Comparison of ENCODE assay signal across 27 cellular contexts in the genomic region with DNA sequence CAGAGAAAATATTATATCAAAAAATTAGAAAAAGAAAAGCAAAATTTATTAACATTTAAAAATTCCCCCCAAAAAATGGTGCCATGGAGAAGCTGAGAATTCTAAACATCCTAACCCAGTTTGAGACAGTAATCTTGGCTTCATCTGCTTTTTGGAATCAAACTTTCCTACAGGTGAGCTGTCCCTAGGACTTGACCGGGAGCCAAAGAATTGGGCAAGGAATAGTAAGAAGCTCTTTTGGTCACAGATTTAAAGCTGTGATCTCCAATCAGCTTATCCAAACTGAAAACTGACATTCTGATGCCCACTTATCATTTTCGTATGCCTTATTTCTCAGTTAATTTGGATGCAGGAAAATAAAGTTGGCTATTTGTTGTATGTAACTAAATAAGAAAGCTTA.
"Had no signal": no experiment of that assay in that cellular context is flagged by ENCODE, and none has a peak within 500 bp of the region (broad histone marks: within the 10 kb centered on the region; RNA-seq: fewer than 3 reads in every experiment).

No MANE protein-coding gene starts in this region.

- H3K27me3 Mint-ChIP-seq: naive thymus-derived CD8-positive, alpha-beta T cell; stimulated activated naive CD8-positive, alpha-beta T cell treated with anti-CD3 and anti-CD28 coated beads, Interleukin-15, Interleukin-2, amounts not matched to agents 100 ng/mL and 50 ng/mL, for 24 hours had no signal

- H3K27ac ChIP-seq: neutrophil, pancreas, prostate gland, right lobe of liver, sigmoid colon, stomach, thoracic aorta, thyroid gland, tibial nerve, upper lobe of left lung, vagina had no signal

- H3K27ac Mint-ChIP-seq: naive thymus-derived CD8-positive, alpha-beta T cell; natural killer cell treated with Interleukin-12 subunit alpha and Interleukin-12 subunit beta and Interleukin-15 and Interleukin-18, amount 100 ng/mL, for 72 hours; nephron progenitor cell; stimulated activated effector memory CD8-positive, alpha-beta T cell treated with anti-CD3 and anti-CD28 coated beads, Interleukin-12 subunit alpha, Interleukin-12 subunit beta, amount 100 ng/mL, for 72 hours; stimulated activated naive B cell treated with anti-CD40 and anti-IgM and Interleukin-4, amounts not matched to agents 10 μg/mL and 1 μg/mL and 100 μg/mL, for 72 hours; stimulated activated naive CD8-positive, alpha-beta T cell treated with anti-CD3 and anti-CD28 coated beads, Interleukin-15, Interleukin-2, amounts not matched to agents 100 ng/mL and 50 ng/mL, for 24 hours had no signal

- DNase-seq: naive thymus-derived CD8-positive, alpha-beta T cell; nephron progenitor cell; nucleus accumbens; pancreas; right cardiac atrium; right lobe of liver; sigmoid colon; small intestine; stimulated activated CD4-positive, alpha-beta T cell treated with anti-CD3 and anti-CD28 coated beads, Interleukin-15, amount 100 ng/mL, for 24 hours; stimulated activated CD4-positive, alpha-beta T cell treated with anti-CD3 and anti-CD28 coated beads, Interleukin-2, amount 100 ng/mL, for 24 hours; stimulated activated CD4-positive, alpha-beta T cell treated with anti-CD3 and anti-CD28 coated beads, Interleukin-2, amount 100 ng/mL, for 48 hours; stimulated activated CD4-positive, alpha-beta T cell treated with anti-CD3 and anti-CD28 coated beads, Interleukin-4, amount 100 ng/mL, for 24 hours; stimulated activated naive B cell treated with anti-CD40 and anti-IgM and Interleukin-4, amounts not matched to agents 10 μg/mL and 1 μg/mL and 100 μg/mL, for 72 hours; stimulated activated naive CD4-positive, alpha-beta T cell treated with Interleukin-2 at 50 U/mL for 16 hours; stomach; thyroid gland; trophoblast cell had no signal

- H3K4me3 ChIP-seq: pancreas, prostate gland, right lobe of liver, sigmoid colon, stomach, thoracic aorta, thyroid gland, tibial nerve, upper lobe of left lung, vagina had no signal

- H3K9me3 Mint-ChIP-seq: naive thymus-derived CD8-positive, alpha-beta T cell; natural killer cell treated with Interleukin-12 subunit alpha and Interleukin-12 subunit beta and Interleukin-15 and Interleukin-18, amount 100 ng/mL, for 72 hours; nephron progenitor cell; stimulated activated effector memory CD8-positive, alpha-beta T cell treated with anti-CD3 and anti-CD28 coated beads, Interleukin-12 subunit alpha, Interleukin-12 subunit beta, amount 100 ng/mL, for 72 hours; stimulated activated naive B cell treated with anti-CD40 and anti-IgM and Interleukin-4, amounts not matched to agents 10 μg/mL and 1 μg/mL and 100 μg/mL, for 72 hours; stimulated activated naive CD8-positive, alpha-beta T cell treated with anti-CD3 and anti-CD28 coated beads, Interleukin-15, Interleukin-2, amounts not matched to agents 100 ng/mL and 50 ng/mL, for 24 hours had no signal

- ATAC-seq: naive thymus-derived CD8-positive, alpha-beta T cell; natural killer cell treated with Interleukin-12 subunit alpha and Interleukin-12 subunit beta and Interleukin-15 and Interleukin-18, amount 100 ng/mL, for 72 hours; pancreas; right cardiac atrium; right lobe of liver; stimulated activated effector memory CD8-positive, alpha-beta T cell treated with anti-CD3 and anti-CD28 coated beads, Interleukin-12 subunit alpha, Interleukin-12 subunit beta, amount 100 ng/mL, for 72 hours; stimulated activated naive B cell treated with anti-CD40 and anti-IgM and Interleukin-4, amounts not matched to agents 10 μg/mL and 1 μg/mL and 100 μg/mL, for 72 hours had no signal

- H3K4me3 Mint-ChIP-seq: naive thymus-derived CD8-positive, alpha-beta T cell; natural killer cell treated with Interleukin-12 subunit alpha and Interleukin-12 subunit beta and Interleukin-15 and Interleukin-18, amount 100 ng/mL, for 72 hours; nephron progenitor cell; neural crest cell; stimulated activated effector memory CD8-positive, alpha-beta T cell treated with anti-CD3 and anti-CD28 coated beads, Interleukin-12 subunit alpha, Interleukin-12 subunit beta, amount 100 ng/mL, for 72 hours; stimulated activated naive B cell treated with anti-CD40 and anti-IgM and Interleukin-4, amounts not matched to agents 10 μg/mL and 1 μg/mL and 100 μg/mL, for 72 hours; stimulated activated naive CD8-positive, alpha-beta T cell treated with anti-CD3 and anti-CD28 coated beads, Interleukin-15, Interleukin-2, amounts not matched to agents 100 ng/mL and 50 ng/mL, for 24 hours had no signal

- H3K27me3 ChIP-seq: neutrophil, pancreas, right lobe of liver, sigmoid colon, stomach, thyroid gland, tibial nerve, upper lobe of left lung, vagina had no signal

- H3K36me3 Mint-ChIP-seq: naive thymus-derived CD8-positive, alpha-beta T cell; natural killer cell treated with Interleukin-12 subunit alpha and Interleukin-12 subunit beta and Interleukin-15 and Interleukin-18, amount 100 ng/mL, for 72 hours; stimulated activated effector memory CD8-positive, alpha-beta T cell treated with anti-CD3 and anti-CD28 coated beads, Interleukin-12 subunit alpha, Interleukin-12 subunit beta, amount 100 ng/mL, for 72 hours; stimulated activated naive B cell treated with anti-CD40 and anti-IgM and Interleukin-4, amounts not matched to agents 10 μg/mL and 1 μg/mL and 100 μg/mL, for 72 hours had no signal

- H3K9me3 ChIP-seq: neutrophil, pancreas, prostate gland, right lobe of liver, sigmoid colon, stomach, thoracic aorta, thyroid gland, tibial nerve, upper lobe of left lung, vagina had no signal

- H3K36me3 ChIP-seq: neutrophil, pancreas, prostate gland, right lobe of liver, sigmoid colon, stomach, thoracic aorta, thyroid gland, tibial nerve, upper lobe of left lung, vagina had no signal

- H3K4me1 Mint-ChIP-seq: stimulated activated effector memory CD8-positive, alpha-beta T cell treated with anti-CD3 and anti-CD28 coated beads, Interleukin-12 subunit alpha, Interleukin-12 subunit beta, amount 100 ng/mL, for 72 hours had no signal

- H3K4me1 ChIP-seq: pancreas, prostate gland, right lobe of liver, sigmoid colon, thyroid gland, tibial nerve, upper lobe of left lung, vagina had no signal
